Comparison of ENCODE assay signal across 35 cellular contexts in genomic region chr16:4454618-4455017, GRCh38. TPM values are rescaled to one million over a fixed set of nuclear protein-coding genes. Genes with fewer than 3 reads are reported as not detected.
DNase-seq lines count a peak whose midpoint lies in the region; ATAC-seq and TF ChIP-seq lines count a peak whose summit lies in the region.
"Had no signal": no experiment of that assay in that cellular context is flagged by ENCODE, and none has a peak within 500 bp of the region (broad histone marks: within the 10 kb centered on the region; RNA-seq: fewer than 3 reads in every experiment).

No MANE protein-coding gene starts in this region.

- peak overlapping the region; percentile 31 to 38 for H3K27ac Mint-ChIP-seq in effector memory CD8-positive, alpha-beta T cell
- H3K27ac Mint-ChIP-seq: activated T-helper 2 cell treated with anti-CD3 and anti-CD28 coated beads, Interferon-gamma antibody, Interleukin-2, Interleukin-4, amounts not matched to agents 10 μg/mL and 5 μg/mL and 100 μg/mL, durations not matched to agents 14 hours and 24 hours and 36 hours had no signal

- TF ChIP-seq EP300 in Ishikawa (IDR thresholded peaks at IDR 0.05; ENCODE audit: borderline replicate concordance) (no peak), esophagus muscularis mucosa (IDR thresholded peaks at IDR 0.05) (no peak)

- no peak overlapping the region for H3K4ac ChIP-seq in mesendoderm (ENCODE audit: low read depth, low read length)

- H3K27me3 ChIP-seq in mesendoderm (ENCODE audit: insufficient read depth, low read length, poor library complexity) (no peaks in the 10 kb centered on the region), esophagus muscularis mucosa (no peaks in the 10 kb centered on the region)
- H3K27me3 ChIP-seq: BLaER1, breast epithelium, suprapubic skin, upper lobe of left lung had no signal

- H3K9me3 ChIP-seq in esophagus muscularis mucosa: no peaks in the 10 kb centered on the region
- H3K9me3 ChIP-seq: BLaER1, breast epithelium, HAP-1, lower lobe of right lung, mucosa of descending colon, suprapubic skin, upper lobe of left lung had no signal

- DNase-seq in GM13976 (ENCODE audit: low spot score) (peak; percentile 20), mesendoderm (peak; percentile 35), ecto neural progenitor cell (ENCODE audit: low spot score) (no peak), medulla oblongata (ENCODE audit: extremely low spot score) (no peak), esophagus muscularis mucosa (ENCODE audit: extremely low spot score) (no peak)
- DNase-seq in effector memory CD8-positive, alpha-beta T cell: no peak
- DNase-seq: activated CD4-positive, alpha-beta T cell treated with anti-CD3 and anti-CD28 coated beads for 4 hours; activated CD8-positive, alpha-beta memory T cell treated with anti-CD3 and anti-CD28 coated beads for 24 hours; activated T-cell treated with anti-CD3 and anti-CD28 coated beads for 4 hours; DMS153; effector CD4-positive, alpha-beta T cell; lower lobe of right lung; mucosa of descending colon; NCI-H1436; NCI-H2081 treated with DMSO at 0.1 percent for 48 hours; NCI-H2227 treated with DMSO at 0.1 percent for 48 hours; NCI-H526; NK-92 treated with Interleukin-12 subunit alpha and Interleukin-12 subunit beta, amount 100 ng/mL, for 24 hours; PC-9; retina; stimulated activated naive CD4-positive, alpha-beta T cell had no signal

- peaks cover 12 to 13% of the 10 kb centered on the region in 2 donors for H3K4me1 Mint-ChIP-seq in effector memory CD8-positive, alpha-beta T cell (ENCODE audit: low read depth in 2 of 2)

- H3K79me1 ChIP-seq in mesendoderm (ENCODE audit: low read length): no peaks in the 10 kb centered on the region

- no peak overlapping the region for H4K8ac ChIP-seq in mesendoderm (ENCODE audit: low read depth, low read length)

- no peak overlapping the region for H3K27ac ChIP-seq in mesendoderm (ENCODE audit: low read depth, low read length)
- H3K27ac ChIP-seq in esophagus muscularis mucosa (replicated peaks in 1 of 4): no peak overlapping the region
- H3K27ac ChIP-seq: BLaER1, breast epithelium, lower lobe of right lung, parathyroid adenoma, PC-9, skin epidermis, suprapubic skin, upper lobe of left lung, VCaP had no signal

- no CpG with 5 or more reads among the region's 9 CpGs for WGBS in mesendoderm (ENCODE audit: extremely low coverage, insufficient coverage, low lambda C conversion rate)
- 76% methylated on average over 9 of the region's 9 CpGs for WGBS in esophagus muscularis mucosa

- no peak for TF ChIP-seq POLR2A in esophagus muscularis mucosa (IDR thresholded peaks at IDR 0.05; ENCODE audit: low read depth)

- no peak overlapping the region for H3K9ac ChIP-seq in mesendoderm (ENCODE audit: low read length)
- H3K9ac ChIP-seq: BLaER1, parathyroid adenoma had no signal

- TF ChIP-seq CTCF in GM13976 (IDR thresholded peaks at IDR 0.05; ENCODE audit: borderline replicate concordance, control extremely low read depth, extremely low read depth, insufficient read depth, missing control alignments): no peak
- TF ChIP-seq CTCF in esophagus muscularis mucosa (IDR thresholded peaks at IDR 0.05): no peak

- H3K4me3 Mint-ChIP-seq in effector memory CD8-positive, alpha-beta T cell: no peak overlapping the region
- H3K4me3 Mint-ChIP-seq: nephron had no signal

- H3K4me1 ChIP-seq in mesendoderm (ENCODE audit: control insufficient read depth, low read depth, low read length): no peaks in the 10 kb centered on the region
- no peaks in the 10 kb centered on the region for H3K4me1 ChIP-seq in esophagus muscularis mucosa
- H3K4me1 ChIP-seq: breast epithelium, HAP-1, parathyroid adenoma, suprapubic skin had no signal

- no peak overlapping the region for H2AK5ac ChIP-seq in mesendoderm (ENCODE audit: low read length)

- H3K23ac ChIP-seq in mesendoderm (ENCODE audit: low read length): no peak overlapping the region

- intact Hi-C loops in esophagus muscularis mucosa (cut with DNase I): no loop called here

- H3K36me3 Mint-ChIP-seq in effector memory CD8-positive, alpha-beta T cell (ENCODE audit: insufficient read depth): peaks cover 49% of the 10 kb centered on the region

- H2BK15ac ChIP-seq in mesendoderm (replicated peaks; ENCODE audit: low read depth): no peak overlapping the region

- H3K56ac ChIP-seq in mesendoderm (ENCODE audit: low read length): no peak overlapping the region

- H4K5ac ChIP-seq in mesendoderm (ENCODE audit: low read length): no peak overlapping the region

- H2BK120ac ChIP-seq in mesendoderm (ENCODE audit: low read depth, low read length): no peak overlapping the region

- no peak for ATAC-seq in effector memory CD8-positive, alpha-beta T cell (replicated peaks)
- no peak for ATAC-seq in HG03095 (IDR thresholded peaks at IDR 0.05; ENCODE audit: unreplicated experiment)
- ATAC-seq: activated naive CD4-positive, alpha-beta T cell treated with anti-CD3 and anti-CD28 coated beads, Interleukin-2, amount 50 U/mL, for 72 hours; lower lobe of right lung; mucosa of descending colon; Right ventricle myocardium inferior had no signal

- H3K36me3 ChIP-seq in mesendoderm (ENCODE audit: control insufficient read depth, insufficient read depth, low read length): peaks cover 6% of the 10 kb centered on the region
- peaks cover 46 to 95% (median 86%) of the 10 kb centered on the region in 4 donors for H3K36me3 ChIP-seq in esophagus muscularis mucosa

- H3K4me2 ChIP-seq in mesendoderm (ENCODE audit: low read length): no peak overlapping the region
- H3K4me2 ChIP-seq: BLaER1, PC-9 had no signal

- H3K18ac ChIP-seq in mesendoderm (ENCODE audit: low read length): no peak overlapping the region

- in situ Hi-C loops in GM13976 (cut with MboI; ENCODE audit: low sequenced_read_pairs, unreplicated experiment): no loop called here

- H3K4me3 ChIP-seq in mesendoderm (ENCODE audit: low read length) (no peak overlapping the region), esophagus muscularis mucosa (no peak overlapping the region)
- H3K4me3 ChIP-seq: BLaER1, breast epithelium, HAP-1, lower lobe of right lung, mucosa of descending colon, PC-9, skin epidermis, suprapubic skin, upper lobe of left lung had no signal

- H3K27me3 Mint-ChIP-seq in effector memory CD8-positive, alpha-beta T cell: no peaks in the 10 kb centered on the region

- no peaks in the 10 kb centered on the region for H3K9me3 Mint-ChIP-seq in effector memory CD8-positive, alpha-beta T cell
- H3K9me3 Mint-ChIP-seq: activated naive CD4-positive, alpha-beta T cell treated with anti-CD3 and anti-CD28 coated beads, Interleukin-2, amount 50 U/mL, for 72 hours; activated T-helper 2 cell treated with anti-CD3 and anti-CD28 coated beads, Interferon-gamma antibody, Interleukin-2, Interleukin-4, amounts not matched to agents 10 μg/mL and 5 μg/mL and 100 μg/mL, durations not matched to agents 14 hours and 24 hours and 36 hours; nephron had no signal

- no peaks in the 10 kb centered on the region for H3K79me2 ChIP-seq in mesendoderm (ENCODE audit: control insufficient read depth, insufficient read depth, low read length)

- no peak overlapping the region for H2BK5ac ChIP-seq in mesendoderm (ENCODE audit: low read length)

- TF ChIP-seq RAD21 in Ishikawa (IDR thresholded peaks at IDR 0.05; ENCODE audit: low read depth): no peak

TF ChIP-seq in Ishikawa, 13 proteins besides CTCF, POLR2A, EP300 and RAD21:
- TF ChIP-seq NFIC (IDR thresholded peaks at IDR 0.05) (no peak), REST (IDR thresholded peaks at IDR 0.05; ENCODE audit: low read depth) (peak; percentile 87)
TF ChIP-seq in Ishikawa: peak in this region for 1.

RNA-seq across cellular contexts. Expression of gene NMRAL1, which starts 19.8 kb away (rescaled TPM):
- 67.1 TPM for polyA plus RNA-seq in mesendoderm (2013, experiment 1 of 2)
- 67.6 TPM for polyA plus RNA-seq in mesendoderm (2013, experiment 2 of 2)
- total RNA-seq in esophagus muscularis mucosa: 10 to 100 TPM; 29.1 to 50.0 (median 45.3) TPM

RNA-seq across cellular contexts. Expression of gene HMOX2, which starts 21.6 kb away (rescaled TPM):
- polyA plus RNA-seq in mesendoderm (2013, experiment 1 of 2): 37.2 TPM
- polyA plus RNA-seq in mesendoderm (2013, experiment 2 of 2): 36.2 TPM
- 10 to 100 TPM; 26.6 to 45.9 (median 44.7) TPM for total RNA-seq in esophagus muscularis mucosa

RNA-seq across cellular contexts. Expression of gene DNAJA3, which starts 28.9 kb away (rescaled TPM):
- 53.2 TPM for polyA plus RNA-seq in mesendoderm (2013, experiment 1 of 2)
- polyA plus RNA-seq in mesendoderm (2013, experiment 2 of 2): 52.7 TPM
- 10 to 100 TPM; 40.6 to 51.2 (median 45.9) TPM for total RNA-seq in esophagus muscularis mucosa

RNA-seq across cellular contexts. Expression of gene CORO7, which starts 38.2 kb away (rescaled TPM):
- 8.8 TPM for polyA plus RNA-seq in mesendoderm (2013, experiment 1 of 2)
- 9.0 TPM for polyA plus RNA-seq in mesendoderm (2013, experiment 2 of 2)
- total RNA-seq in esophagus muscularis mucosa: 10 to 100 TPM; 11.6 to 24.6 (median 21.3) TPM

Comparison
In these comparisons a context has a peak if more than half of its experiments do, and no peak if none do; other contexts are left out.
1. DNase-seq: peak in GM13976 (single experiment) and mesendoderm (single experiment); none in effector memory CD8-positive, alpha-beta T cell (0 of 3), ecto neural progenitor cell (single experiment), medulla oblongata (single experiment) and esophagus muscularis mucosa (single experiment).